11 cellular contexts compared by ENCODE assay signal in genomic region chr10:79434816-79435215, GRCh38. TPM values are rescaled to one million over a fixed set of nuclear protein-coding genes. Genes with fewer than 3 reads are reported as not detected.
A peak's percentile ranks its signal among the peaks of the same experiment; 100 is the strongest.
DNase-seq lines count a peak whose midpoint lies in the region; TF ChIP-seq lines count a peak whose summit lies in the region.
"Had no signal": no experiment of that assay in that cellular context is flagged by ENCODE, and none has a peak within 500 bp of the region (broad histone marks: within the 10 kb centered on the region; RNA-seq: fewer than 3 reads in every experiment).

No MANE protein-coding gene starts in this region.

- no peak overlapping the region for H4K8ac ChIP-seq in neuronal stem cell (ENCODE audit: low read depth, low read length)

- H2AK5ac ChIP-seq in neuronal stem cell (ENCODE audit: low read depth, low read length): no peak overlapping the region

- H2BK12ac ChIP-seq in neuronal stem cell (ENCODE audit: low read length): no peak overlapping the region

- H3K14ac ChIP-seq in neuronal stem cell (ENCODE audit: low read length): no peak overlapping the region

- DNase-seq in AG10803 (ENCODE audit: low read depth): peak; percentile 76
- DNase-seq in fibroblast of villous mesenchyme (ENCODE audit: low read depth): peak; percentile 87
- DNase-seq in skeletal muscle cell (ENCODE audit: low read depth): peak; percentile 62
- DNase-seq in progenitor cell of endocrine pancreas (ENCODE audit: low spot score, unreplicated experiment): no peak
- no peak for DNase-seq in neuronal stem cell (ENCODE audit: low spot score)
- no peak for DNase-seq in WERI-Rb-1
- DNase-seq in pons (ENCODE audit: low spot score): no peak
- DNase-seq: DMS53, NCI-H1694 treated with DMSO at 0.1 percent for 48 hours had no signal

- H3K4me3 Mint-ChIP-seq in progenitor cell of endocrine pancreas (ENCODE audit: low read depth): no peak overlapping the region
- H3K4me3 Mint-ChIP-seq: activated naive CD8-positive, alpha-beta T cell had no signal

- H3K4ac ChIP-seq in neuronal stem cell (ENCODE audit: low read length): no peak overlapping the region

- no peak overlapping the region for H3K9ac ChIP-seq in neuronal stem cell (ENCODE audit: low read depth, low read length, poor library complexity)

- no peak overlapping the region for H2BK5ac ChIP-seq in neuronal stem cell (ENCODE audit: low read length)

- no peaks in the 10 kb centered on the region for H3K27me3 ChIP-seq in neuronal stem cell (ENCODE audit: control insufficient read depth in 3 of 3, insufficient read depth in 3 of 3, low read depth in 1 of 3, low read length in 3 of 3)
- H3K27me3 ChIP-seq in WERI-Rb-1 (ENCODE audit: insufficient read depth, low read depth, severe bottlenecking): no peaks in the 10 kb centered on the region

- H3K4me3 ChIP-seq in AG10803 (ENCODE audit: low read length): peak overlapping the region; percentile 45
- H3K4me3 ChIP-seq in WI38 (ENCODE audit: low read depth, low read length): peak overlapping the region; percentile 39
- peak overlapping the region; percentile 24 for H3K4me3 ChIP-seq in fibroblast of villous mesenchyme (ENCODE audit: low read depth, low read length)
- no peak overlapping the region for H3K4me3 ChIP-seq in skeletal muscle cell (ENCODE audit: low read depth, low read length)
- no peak overlapping the region for H3K4me3 ChIP-seq in neuronal stem cell (ENCODE audit: low read length in 2 of 2)
- no peak overlapping the region for H3K4me3 ChIP-seq in WERI-Rb-1 (ENCODE audit: low read depth, low read length)

- H3K27ac Mint-ChIP-seq in progenitor cell of endocrine pancreas: no peak overlapping the region

- TF ChIP-seq CTCF in AG10803 (conservative IDR thresholded peaks at IDR 0.05; ENCODE audit: low read length): no peak
- no peak for TF ChIP-seq CTCF in WI38 (IDR thresholded peaks at IDR 0.05; ENCODE audit: low read depth, low read length)
- no peak for TF ChIP-seq CTCF in fibroblast of villous mesenchyme (IDR thresholded peaks at IDR 0.05; ENCODE audit: insufficient read depth, low read depth, low read length)
- no peak for TF ChIP-seq CTCF in progenitor cell of endocrine pancreas (IDR thresholded peaks at IDR 0.05; ENCODE audit: unreplicated experiment)
- TF ChIP-seq CTCF in WERI-Rb-1 (IDR thresholded peaks at IDR 0.05; ENCODE audit: low read depth, low read length): no peak

- H4K91ac ChIP-seq in neuronal stem cell (ENCODE audit: low read depth, low read length, poor library complexity): no peak overlapping the region

- H3K9me3 Mint-ChIP-seq in progenitor cell of endocrine pancreas (ENCODE audit: low read depth): no peaks in the 10 kb centered on the region

- peaks cover 19% of the 10 kb centered on the region for H3K27me3 Mint-ChIP-seq in progenitor cell of endocrine pancreas
- H3K27me3 Mint-ChIP-seq: activated naive CD8-positive, alpha-beta T cell had no signal

- H3K4me2 ChIP-seq in neuronal stem cell (ENCODE audit: insufficient read depth, low read length, poor library complexity, severe bottlenecking): no peak overlapping the region

- H3K4me1 ChIP-seq in neuronal stem cell (ENCODE audit: control insufficient read depth in 2 of 2, insufficient read depth in 1 of 2, low read depth in 1 of 2, low read length in 2 of 2): peaks cover 0 to 14% of the 10 kb centered on the region in 2 donors

- peaks cover 5% of the 10 kb centered on the region for H3K4me1 Mint-ChIP-seq in progenitor cell of endocrine pancreas (ENCODE audit: low read depth)

- no peak overlapping the region for H2AFZ ChIP-seq in neuronal stem cell (ENCODE audit: low read length)

- H3K79me1 ChIP-seq in neuronal stem cell (ENCODE audit: low read depth, low read length): no peaks in the 10 kb centered on the region

- H3K9me3 ChIP-seq in neuronal stem cell (replicated peaks in 1 of 2; ENCODE audit: control insufficient read depth in 2 of 2, insufficient read depth in 1 of 2, low read depth in 1 of 2, low read length in 2 of 2): no peaks in the 10 kb centered on the region
- no peaks in the 10 kb centered on the region for H3K9me3 ChIP-seq in WERI-Rb-1 (ENCODE audit: severe bottlenecking)

- no peak overlapping the region for H2BK120ac ChIP-seq in neuronal stem cell (ENCODE audit: low read depth, low read length)

- H3K27ac ChIP-seq in neuronal stem cell (replicated peaks; ENCODE audit: low read length) (no peak overlapping the region), WERI-Rb-1 (no peak overlapping the region)

- WGBS in neuronal stem cell (ENCODE audit: extremely low coverage in 2 of 2, insufficient read length in 2 of 2, insufficient replicate concordance in 1 of 2), 2 donors: no CpG with 5 or more reads among the region's 7 CpGs

- no peak overlapping the region for H3K23ac ChIP-seq in neuronal stem cell (ENCODE audit: low read depth, low read length, poor library complexity)

- no peaks in the 10 kb centered on the region for H3K36me3 Mint-ChIP-seq in progenitor cell of endocrine pancreas (ENCODE audit: insufficient read depth)
- H3K36me3 Mint-ChIP-seq: activated naive CD8-positive, alpha-beta T cell had no signal

- H3K36me3 ChIP-seq in neuronal stem cell (replicated peaks in 1 of 2; ENCODE audit: control insufficient read depth in 2 of 2, insufficient read depth in 2 of 2, low read length in 2 of 2): no peaks in the 10 kb centered on the region
- no peaks in the 10 kb centered on the region for H3K36me3 ChIP-seq in WERI-Rb-1

- H3K18ac ChIP-seq in neuronal stem cell (ENCODE audit: low read length): no peak overlapping the region

- no peak overlapping the region for H2BK15ac ChIP-seq in neuronal stem cell (ENCODE audit: low read length)

RNA-seq across cellular contexts. Expression of gene ZCCHC24, which starts 10.6 kb away (rescaled TPM):
- total RNA-seq in fibroblast of villous mesenchyme: 28.7 and 36.7 TPM in 2 replicates
- total RNA-seq in progenitor cell of endocrine pancreas: 1.3 and 1.6 TPM in 2 replicates
- polyA plus RNA-seq in neuronal stem cell (2013, experiment 1 of 2): 10.6 TPM
- 10.3 TPM for polyA plus RNA-seq in neuronal stem cell (2013, experiment 2 of 2)

Comparison
In these comparisons a context has a peak if more than half of its experiments do, and no peak if none do; other contexts are left out.
1. DNase-seq: peak in AG10803 (single experiment), fibroblast of villous mesenchyme (single experiment) and skeletal muscle cell (single experiment); none in progenitor cell of endocrine pancreas (single experiment), neuronal stem cell (single experiment), WERI-Rb-1 (single experiment) and pons (single experiment).
2. H3K4me3 ChIP-seq: peak in AG10803 (single experiment), WI38 (single experiment) and fibroblast of villous mesenchyme (single experiment); none in skeletal muscle cell (single experiment), neuronal stem cell (0 of 2) and WERI-Rb-1 (single experiment).
3. RNA of gene ZCCHC24, which starts 10.6 kb away (total RNA-seq): 28.7 to 36.7 TPM in fibroblast of villous mesenchyme; 1.3 to 1.6 TPM in progenitor cell of endocrine pancreas; every median in the first group is over 10 times any median in the second.